In the genomic region with DNA sequence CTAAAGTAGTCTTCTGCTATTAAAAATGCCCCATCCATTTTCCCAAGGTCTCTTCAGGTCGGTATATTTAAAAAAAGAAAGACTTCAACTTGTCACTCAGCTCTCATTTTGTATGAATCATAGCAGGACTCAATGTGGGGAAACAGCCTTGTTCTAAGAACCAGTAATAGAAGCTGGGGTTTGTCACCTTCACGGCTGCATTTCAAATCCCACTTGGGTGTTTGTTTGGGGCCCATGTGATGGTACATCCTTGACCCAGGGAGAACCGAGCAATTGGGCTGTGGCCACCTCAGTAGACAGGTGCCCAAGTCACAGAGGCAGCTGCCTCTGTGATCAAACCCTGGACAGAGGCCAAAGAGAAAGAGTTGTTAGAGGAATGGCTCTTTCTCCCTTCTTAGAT, we compare ENCODE assay signal across 9 cellular contexts.
A peak's percentile ranks its signal among the peaks of the same experiment; 100 is the strongest.
DNase-seq lines count a peak whose midpoint lies in the region; ATAC-seq lines count a peak whose summit lies in the region.
"Had no signal": no experiment of that assay in that cellular context is flagged by ENCODE, and none has a peak within 500 bp of the region (broad histone marks: within the 10 kb centered on the region; RNA-seq: fewer than 3 reads in every experiment).

No MANE protein-coding gene starts in this region.

- H3K36me3 Mint-ChIP-seq in activated CD4-positive, alpha-beta T cell treated with anti-CD3 and anti-CD28 coated beads for 36 hours (ENCODE audit: low read depth) = peaks cover 10% of the 10 kb centered on the region
- peaks cover 13% of the 10 kb centered on the region for H3K36me3 Mint-ChIP-seq in activated T-helper 1 cell treated with anti-CD3 and anti-CD28 coated beads, Interleukin-12 subunit alpha, Interleukin-12 subunit beta, Interleukin-2, Interleukin-4 antibody, amounts not matched to agents 30 ng/mL and 10 ng/mL and 1 ng/mL, durations not matched to agents 14 hours and 24 hours and 36 hours (ENCODE audit: low read depth)
- H3K36me3 Mint-ChIP-seq in stimulated activated naive B cell treated with anti-CD40 and anti-IgM and Interleukin-4, amounts not matched to agents 10 μg/mL and 1 μg/mL and 100 μg/mL, for 72 hours = peaks cover 0 to 11% of the 10 kb centered on the region in 2 donors

- CTCF ChIA-PET in activated CD4-positive, alpha-beta T cell treated with anti-CD3 and anti-CD28 coated beads for 36 hours (lab: Charles Lee) = interaction anchor here (0.7 to 11.5 kb wide), 10 partner anchors 9 to 585 kb away, joined by 3 to 190 read pairs (median 3); a partner anchor contains a TSS

- peak; percentile 86 for ATAC-seq in activated CD4-positive, alpha-beta T cell treated with anti-CD3 and anti-CD28 coated beads for 36 hours
- ATAC-seq in HG02870 (IDR thresholded peaks at IDR 0.05; ENCODE audit: unreplicated experiment) = peak; percentile 61
- ATAC-seq in stimulated activated naive B cell treated with anti-CD40 and anti-IgM and Interleukin-4, amounts not matched to agents 10 μg/mL and 1 μg/mL and 100 μg/mL, for 72 hours (replicated peaks) = peak; percentile 37 to 38

- H3K4me3 Mint-ChIP-seq in activated CD4-positive, alpha-beta T cell treated with anti-CD3 and anti-CD28 coated beads for 36 hours = no peak overlapping the region
- no peak overlapping the region for H3K4me3 Mint-ChIP-seq in activated T-helper 1 cell treated with anti-CD3 and anti-CD28 coated beads, Interleukin-12 subunit alpha, Interleukin-12 subunit beta, Interleukin-2, Interleukin-4 antibody, amounts not matched to agents 30 ng/mL and 10 ng/mL and 1 ng/mL, durations not matched to agents 14 hours and 24 hours and 36 hours
- H3K4me3 Mint-ChIP-seq in stimulated activated naive B cell treated with anti-CD40 and anti-IgM and Interleukin-4, amounts not matched to agents 10 μg/mL and 1 μg/mL and 100 μg/mL, for 72 hours = no peak overlapping the region

- no peaks in the 10 kb centered on the region for H3K27me3 Mint-ChIP-seq in activated CD4-positive, alpha-beta T cell treated with anti-CD3 and anti-CD28 coated beads for 36 hours
- no peaks in the 10 kb centered on the region for H3K27me3 Mint-ChIP-seq in activated T-helper 1 cell treated with anti-CD3 and anti-CD28 coated beads, Interleukin-12 subunit alpha, Interleukin-12 subunit beta, Interleukin-2, Interleukin-4 antibody, amounts not matched to agents 30 ng/mL and 10 ng/mL and 1 ng/mL, durations not matched to agents 14 hours and 24 hours and 36 hours (ENCODE audit: insufficient read depth)
- H3K27me3 Mint-ChIP-seq in stimulated activated naive B cell treated with anti-CD40 and anti-IgM and Interleukin-4, amounts not matched to agents 10 μg/mL and 1 μg/mL and 100 μg/mL, for 72 hours = no peaks in the 10 kb centered on the region

- H3K4me1 Mint-ChIP-seq in activated CD4-positive, alpha-beta T cell treated with anti-CD3 and anti-CD28 coated beads for 36 hours = peaks cover 24% of the 10 kb centered on the region
- H3K4me1 Mint-ChIP-seq in activated T-helper 1 cell treated with anti-CD3 and anti-CD28 coated beads, Interleukin-12 subunit alpha, Interleukin-12 subunit beta, Interleukin-2, Interleukin-4 antibody, amounts not matched to agents 30 ng/mL and 10 ng/mL and 1 ng/mL, durations not matched to agents 14 hours and 24 hours and 36 hours (ENCODE audit: low read depth) = peaks cover 48% of the 10 kb centered on the region
- H3K4me1 Mint-ChIP-seq in stimulated activated naive B cell treated with anti-CD40 and anti-IgM and Interleukin-4, amounts not matched to agents 10 μg/mL and 1 μg/mL and 100 μg/mL, for 72 hours = peaks cover 37 to 47% of the 10 kb centered on the region in 2 donors

- peaks cover 8% of the 10 kb centered on the region for H3K9me3 Mint-ChIP-seq in activated CD4-positive, alpha-beta T cell treated with anti-CD3 and anti-CD28 coated beads for 36 hours (ENCODE audit: low read depth)
- peaks cover 17% of the 10 kb centered on the region for H3K9me3 Mint-ChIP-seq in activated T-helper 1 cell treated with anti-CD3 and anti-CD28 coated beads, Interleukin-12 subunit alpha, Interleukin-12 subunit beta, Interleukin-2, Interleukin-4 antibody, amounts not matched to agents 30 ng/mL and 10 ng/mL and 1 ng/mL, durations not matched to agents 14 hours and 24 hours and 36 hours
- peaks cover 6 to 8% of the 10 kb centered on the region in 2 donors for H3K9me3 Mint-ChIP-seq in stimulated activated naive B cell treated with anti-CD40 and anti-IgM and Interleukin-4, amounts not matched to agents 10 μg/mL and 1 μg/mL and 100 μg/mL, for 72 hours

- peak overlapping the region; percentile 48 for H3K27ac Mint-ChIP-seq in activated CD4-positive, alpha-beta T cell treated with anti-CD3 and anti-CD28 coated beads for 36 hours
- peak overlapping the region; percentile 64 for H3K27ac Mint-ChIP-seq in activated T-helper 1 cell treated with anti-CD3 and anti-CD28 coated beads, Interleukin-12 subunit alpha, Interleukin-12 subunit beta, Interleukin-2, Interleukin-4 antibody, amounts not matched to agents 30 ng/mL and 10 ng/mL and 1 ng/mL, durations not matched to agents 14 hours and 24 hours and 36 hours
- no peak overlapping the region for H3K27ac Mint-ChIP-seq in stimulated activated naive B cell treated with anti-CD40 and anti-IgM and Interleukin-4, amounts not matched to agents 10 μg/mL and 1 μg/mL and 100 μg/mL, for 72 hours

- DNase-seq in activated CD4-positive, alpha-beta T cell treated with anti-CD3 and anti-CD28 coated beads for 36 hours = peak; percentile 34
- DNase-seq in activated CD4-positive, alpha-beta T cell treated with anti-CD3 and anti-CD28 coated beads for 1 hour = no peak
- DNase-seq in activated T-helper 1 cell treated with anti-CD3 and anti-CD28 coated beads, Interleukin-12 subunit alpha, Interleukin-12 subunit beta, Interleukin-2, Interleukin-4 antibody, amounts not matched to agents 30 ng/mL and 10 ng/mL and 1 ng/mL, durations not matched to agents 14 hours and 24 hours and 36 hours (ENCODE audit: low spot score) = no peak
- no peak for DNase-seq in stimulated activated naive B cell treated with anti-CD40 and anti-IgM and Interleukin-4, amounts not matched to agents 10 μg/mL and 1 μg/mL and 100 μg/mL, for 72 hours
- DNase-seq in HK-2 (ENCODE audit: unreplicated experiment) (no peak), NCI-H1048 (lab: John Stamatoyannopoulos, UW) (no peak), cerebellar cortex (ENCODE audit: low spot score) (no peak)
- DNase-seq: NCI-H446 treated with DMSO at 0.1 percent for 48 hours had no signal

- intact Hi-C loops in activated CD4-positive, alpha-beta T cell treated with anti-CD3 and anti-CD28 coated beads for 36 hours (cut with DNase I, micrococcal nuclease) = no loop called here
- intact Hi-C loops in activated T-helper 1 cell treated with anti-CD3 and anti-CD28 coated beads, Interleukin-12 subunit alpha, Interleukin-12 subunit beta, Interleukin-2, Interleukin-4 antibody, amounts not matched to agents 30 ng/mL and 10 ng/mL and 1 ng/mL, durations not matched to agents 14 hours and 24 hours and 36 hours (cut with micrococcal nuclease) = loop anchor here (1.0 kb wide), 1 partner anchor 13 kb away; no protein-coding TSS in a partner anchor

- POLR2A ChIA-PET in activated CD4-positive, alpha-beta T cell treated with anti-CD3 and anti-CD28 coated beads for 36 hours (lab: Charles Lee) = interaction anchor here (0.6 to 0.7 kb wide), 2 partner anchors 29 to 272 kb away, joined by 3 read pairs; no protein-coding TSS in a partner anchor
